Comparison of ENCODE assay signal across 23 cellular contexts in the genomic region with DNA sequence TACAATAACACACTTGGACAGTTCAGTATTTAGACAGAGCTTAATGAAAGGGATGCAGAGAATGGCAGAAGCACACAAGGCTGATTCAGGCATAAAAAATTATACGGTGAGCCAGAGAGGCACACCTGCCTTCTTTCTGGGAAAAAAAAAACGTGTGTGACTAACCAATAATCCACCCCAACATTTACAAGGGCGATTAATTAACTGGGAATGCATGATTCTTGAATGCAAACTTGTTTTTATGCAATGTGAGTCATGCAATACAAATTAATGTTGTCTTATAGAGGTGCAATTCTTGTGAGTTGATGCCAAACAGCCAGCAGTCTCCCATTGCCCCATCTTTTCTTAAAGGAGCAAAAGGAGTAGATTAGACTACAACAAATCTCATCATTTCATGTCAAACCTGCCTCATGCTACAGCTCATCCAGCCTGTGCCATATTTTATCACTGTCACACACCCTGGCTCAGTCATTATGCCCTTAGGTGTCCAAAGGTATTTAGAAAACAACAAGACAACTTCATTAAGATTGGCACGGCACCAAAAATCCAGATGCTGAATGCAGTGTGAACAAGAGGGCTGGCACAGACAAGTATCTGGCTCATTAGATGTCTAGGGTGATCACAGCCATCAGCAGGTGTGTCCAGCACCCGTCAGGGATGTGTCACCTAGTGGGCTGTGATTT.
A peak's percentile ranks its signal among the peaks of the same experiment; 100 is the strongest.
DNase-seq lines count a peak whose midpoint lies in the region; ATAC-seq and TF ChIP-seq lines count a peak whose summit lies in the region.
"Had no signal": no experiment of that assay in that cellular context is flagged by ENCODE, and none has a peak within 500 bp of the region (broad histone marks: within the 10 kb centered on the region; RNA-seq: fewer than 3 reads in every experiment).

No MANE protein-coding gene starts in this region.

- no peaks in the 10 kb centered on the region for H3K79me1 ChIP-seq in mesendoderm (ENCODE audit: low read length)

- H3K4me1 ChIP-seq in breast epithelium (no peaks in the 10 kb centered on the region), PC-9 (replicated peaks; ENCODE audit: insufficient read depth) (peaks cover 40% of the 10 kb centered on the region), foreskin keratinocyte (peaks cover 25% of the 10 kb centered on the region), mesendoderm (ENCODE audit: control insufficient read depth, low read depth, low read length) (peaks cover 11% of the 10 kb centered on the region)
- H3K4me1 ChIP-seq: gastroesophageal sphincter, uterus had no signal

- no CpG with 5 or more reads among the region's 5 CpGs for WGBS in mesendoderm (ENCODE audit: extremely low coverage, insufficient coverage, low lambda C conversion rate)

- H3K27me3 Mint-ChIP-seq in MCF 10A (ENCODE audit: insufficient read depth, unreplicated experiment): no peaks in the 10 kb centered on the region
- H3K27me3 Mint-ChIP-seq: activated CD8-positive, alpha-beta T cell treated with anti-CD3 and anti-CD28 coated beads for 36 hours; activated naive CD8-positive, alpha-beta T cell; IgD-negative memory B cell; natural killer cell treated with Interleukin-12 subunit alpha and Interleukin-12 subunit beta and Interleukin-15 and Interleukin-18, amount 100 ng/mL, for 72 hours had no signal

- TF ChIP-seq POLR2A in breast epithelium (IDR thresholded peaks at IDR 0.05): no peak

- no peak overlapping the region for H2BK5ac ChIP-seq in mesendoderm (ENCODE audit: low read length)

- BruUV-seq in MCF 10A (replicated peaks; lab: Mats Ljungman, UMichigan) (no TSS peak), PC-9 (replicated peaks; lab: Mats Ljungman, UMichigan) (no TSS peak)

- peak overlapping the region; percentile 48 for H3K4me2 ChIP-seq in PC-9
- no peak overlapping the region for H3K4me2 ChIP-seq in mesendoderm (ENCODE audit: low read length)

- H3K4me1 Mint-ChIP-seq in MCF 10A (ENCODE audit: insufficient read depth, unreplicated experiment): peaks cover 14% of the 10 kb centered on the region
- H3K4me1 Mint-ChIP-seq: CD14-positive monocyte, IgD-negative memory B cell had no signal

- no peaks in the 10 kb centered on the region for H3K9me3 ChIP-seq in breast epithelium
- H3K9me3 ChIP-seq in PC-9 (ENCODE audit: insufficient read depth, low read depth): peaks cover 6% of the 10 kb centered on the region; the same call in 1 of the 2 replicates
- H3K9me3 ChIP-seq: gastroesophageal sphincter, uterus had no signal

- in situ Hi-C loops in GM13976 (cut with MboI; ENCODE audit: low sequenced_read_pairs, unreplicated experiment): no loop called here
- in situ Hi-C loops in GM13977 (cut with MboI; ENCODE audit: low pct_unique_long_range_greater_than_20kb, low sequenced_read_pairs, unreplicated experiment): no loop called here

- H4K20me1 ChIP-seq in PC-9 (ENCODE audit: insufficient read depth): no peaks in the 10 kb centered on the region

- H4K5ac ChIP-seq in mesendoderm (ENCODE audit: low read length): no peak overlapping the region

- no peak overlapping the region for H3K4ac ChIP-seq in mesendoderm (ENCODE audit: low read depth, low read length)

- peak; percentile 84 for ATAC-seq in foreskin keratinocyte
- ATAC-seq: activated CD8-positive, alpha-beta T cell treated with anti-CD3 and anti-CD28 coated beads for 36 hours; activated T-cell treated with anti-CD3 and anti-CD28 coated beads, Interleukin-2, amount 50 U/mL, for 72 hours; gastroesophageal sphincter; left colon; natural killer cell treated with Interleukin-12 subunit alpha and Interleukin-12 subunit beta and Interleukin-15 and Interleukin-18, amount 100 ng/mL, for 72 hours; SK-N-SH treated with all-trans-retinoic acid at 6 μM for 48 hours had no signal

- H3K79me2 ChIP-seq in PC-9 (ENCODE audit: low read depth) (no peaks in the 10 kb centered on the region), mesendoderm (ENCODE audit: control insufficient read depth, insufficient read depth, low read length) (no peaks in the 10 kb centered on the region)

- no peaks in the 10 kb centered on the region for H3K9me3 Mint-ChIP-seq in MCF 10A (ENCODE audit: unreplicated experiment)
- H3K9me3 Mint-ChIP-seq: activated CD8-positive, alpha-beta T cell treated with anti-CD3 and anti-CD28 coated beads for 36 hours had no signal

- no peaks in the 10 kb centered on the region for H3K9me2 ChIP-seq in PC-9 (ENCODE audit: insufficient read depth)

- H2AFZ ChIP-seq in PC-9: no peak overlapping the region

- H3K36me3 ChIP-seq in breast epithelium (no peaks in the 10 kb centered on the region), PC-9 (ENCODE audit: low read depth) (no peaks in the 10 kb centered on the region), mesendoderm (ENCODE audit: control insufficient read depth, insufficient read depth, low read length) (no peaks in the 10 kb centered on the region)
- H3K36me3 ChIP-seq: gastroesophageal sphincter, uterus had no signal

- no peak overlapping the region for H2BK120ac ChIP-seq in mesendoderm (ENCODE audit: low read depth, low read length)

- no peak overlapping the region for H2AK5ac ChIP-seq in mesendoderm (ENCODE audit: low read length)

- no peaks in the 10 kb centered on the region for H3K36me3 Mint-ChIP-seq in MCF 10A (ENCODE audit: insufficient read depth, unreplicated experiment)
- H3K36me3 Mint-ChIP-seq: activated naive CD8-positive, alpha-beta T cell; CD14-positive monocyte; IgD-negative memory B cell; natural killer cell treated with Interleukin-12 subunit alpha and Interleukin-12 subunit beta and Interleukin-15 and Interleukin-18, amount 100 ng/mL, for 72 hours had no signal

- DNase-seq in MCF 10A (ENCODE audit: unreplicated experiment) (peak; percentile 69), breast epithelium (ENCODE audit: low spot score in 2 of 2) (no peak), PC-9 (peak; percentile 49 to 99), foreskin keratinocyte (peak; percentile 97), GM13976 (ENCODE audit: low spot score) (no peak), AG08396 (ENCODE audit: low spot score) (no peak), GM13977 (ENCODE audit: low spot score) (no peak), mesendoderm (no peak)
- DNase-seq: ACHN; activated CD8-positive, alpha-beta T cell treated with anti-CD3 and anti-CD28 coated beads for 36 hours; activated T-cell treated with anti-CD3 and anti-CD28 coated beads, Interleukin-2, amount 50 U/mL, for 72 hours; dermis blood vessel endothelial cell; GF-D8; HCEC 1CT; left colon; T-helper 9 cell; uterus had no signal

- no peak overlapping the region for H3K27ac Mint-ChIP-seq in MCF 10A (ENCODE audit: low read depth, unreplicated experiment)
- H3K27ac Mint-ChIP-seq: activated CD8-positive, alpha-beta T cell treated with anti-CD3 and anti-CD28 coated beads for 36 hours; activated naive CD8-positive, alpha-beta T cell; activated T-cell treated with anti-CD3 and anti-CD28 coated beads, Interleukin-2, amount 50 U/mL, for 72 hours; IgD-negative memory B cell; natural killer cell treated with Interleukin-12 subunit alpha and Interleukin-12 subunit beta and Interleukin-15 and Interleukin-18, amount 100 ng/mL, for 72 hours had no signal

- CTCF ChIA-PET in MCF 10A (lab: Yijun Ruan, JAX) (interaction anchor here (0.7 to 0.8 kb wide), 3 partner anchors 30 to 1203 kb away, joined by 3 read pairs; no protein-coding TSS in a partner anchor), PC-9 (lab: Charles Lee) (no interaction called here)

- peaks cover 24% of the 10 kb centered on the region for H3F3A ChIP-seq in PC-9 (ENCODE audit: insufficient read depth, low read depth)

- H3K23ac ChIP-seq in mesendoderm (ENCODE audit: low read length): no peak overlapping the region

- intact Hi-C loops in MCF 10A (cut with micrococcal nuclease): no loop called here
- intact Hi-C loops in breast epithelium (cut with DNase I; ENCODE audit: low total_unique reads): no loop called here
- intact Hi-C loops in PC-9 (cut with micrococcal nuclease; ENCODE audit: unreplicated experiment): loop anchor here (10.0 kb wide), 1 partner anchor 720 kb away; the partner anchor contains the start of gene EFNB2

- H2BK15ac ChIP-seq in mesendoderm (replicated peaks; ENCODE audit: low read depth): no peak overlapping the region

- no peak overlapping the region for H4K8ac ChIP-seq in mesendoderm (ENCODE audit: low read depth, low read length)

- POLR2A ChIA-PET in MCF 10A (lab: Yijun Ruan, JAX) (interaction anchor here (0.5 to 3.1 kb wide), 11 partner anchors 33 to 1931 kb away, joined by 3 to 19 read pairs (median 4); partner anchors contain the start of gene EFNB2), PC-9 (lab: Charles Lee; ENCODE audit: unreplicated experiment) (interaction anchor here (0.7 kb wide), 1 partner anchor 12 kb away, joined by 5 read pairs; no protein-coding TSS in a partner anchor)

- H3K27me3 ChIP-seq in breast epithelium: no peaks in the 10 kb centered on the region
- no peaks in the 10 kb centered on the region for H3K27me3 ChIP-seq in PC-9 (ENCODE audit: insufficient read depth, low read depth)
- no peaks in the 10 kb centered on the region for H3K27me3 ChIP-seq in foreskin keratinocyte
- H3K27me3 ChIP-seq in mesendoderm (ENCODE audit: insufficient read depth, low read length, poor library complexity): no peaks in the 10 kb centered on the region
- H3K27me3 ChIP-seq: gastroesophageal sphincter, uterus had no signal

- H3K4me3 Mint-ChIP-seq in MCF 10A (ENCODE audit: unreplicated experiment): no peak overlapping the region
- H3K4me3 Mint-ChIP-seq: activated CD8-positive, alpha-beta T cell treated with anti-CD3 and anti-CD28 coated beads for 36 hours; activated naive CD8-positive, alpha-beta T cell; activated T-cell treated with anti-CD3 and anti-CD28 coated beads, Interleukin-2, amount 50 U/mL, for 72 hours; CD14-positive monocyte; IgD-negative memory B cell; natural killer cell treated with Interleukin-12 subunit alpha and Interleukin-12 subunit beta and Interleukin-15 and Interleukin-18, amount 100 ng/mL, for 72 hours had no signal

- no peak overlapping the region for H3K27ac ChIP-seq in breast epithelium
- H3K27ac ChIP-seq in PC-9: peak overlapping the region; percentile 76
- peak overlapping the region; percentile 55 for H3K27ac ChIP-seq in foreskin keratinocyte
- H3K27ac ChIP-seq in mesendoderm (ENCODE audit: low read depth, low read length): no peak overlapping the region
- H3K27ac ChIP-seq: gastroesophageal sphincter, uterus had no signal

- TF ChIP-seq CTCF in MCF 10A (IDR thresholded peaks at IDR 0.05; ENCODE audit: unreplicated experiment) (no peak), breast epithelium (IDR thresholded peaks at IDR 0.05) (no peak), PC-9 (conservative IDR thresholded peaks at IDR 0.05) (no peak), foreskin keratinocyte (conservative IDR thresholded peaks at IDR 0.05) (no peak), GM13976 (IDR thresholded peaks at IDR 0.05; ENCODE audit: borderline replicate concordance, control extremely low read depth, extremely low read depth, insufficient read depth, missing control alignments) (no peak), GM13977 (IDR thresholded peaks at IDR 0.05; ENCODE audit: extremely low read depth, insufficient read depth, missing control alignments) (no peak)

- H3K4me3 ChIP-seq in breast epithelium: no peak overlapping the region
- no peak overlapping the region for H3K4me3 ChIP-seq in PC-9
- no peak overlapping the region for H3K4me3 ChIP-seq in mesendoderm (ENCODE audit: low read length)
- H3K4me3 ChIP-seq: gastroesophageal sphincter, uterus had no signal

- H3K56ac ChIP-seq in mesendoderm (ENCODE audit: low read length): no peak overlapping the region

- no peak overlapping the region for H3K9ac ChIP-seq in mesendoderm (ENCODE audit: low read length)

- H3K18ac ChIP-seq in mesendoderm (ENCODE audit: low read length): no peak overlapping the region

Comparison
In these comparisons a context has a peak if more than half of its experiments do, and no peak if none do; other contexts are left out.
1. DNase-seq: peak in MCF 10A (single experiment), PC-9 (2 of 2) and foreskin keratinocyte (2 of 2); none in breast epithelium (0 of 2), GM13976 (single experiment), AG08396 (single experiment), GM13977 (single experiment) and mesendoderm (single experiment).
2. H3K27ac ChIP-seq: peak in PC-9 (single experiment) and foreskin keratinocyte (single experiment); none in breast epithelium (0 of 2) and mesendoderm (single experiment).